In genomic region chr3:78496458-78496857, GRCh38 we compare ENCODE assay signal across 17 cellular contexts.
DNase-seq lines count a peak whose midpoint lies in the region; ATAC-seq and TF ChIP-seq lines count a peak whose summit lies in the region.
"Had no signal": no experiment of that assay in that cellular context is flagged by ENCODE, and none has a peak within 500 bp of the region (broad histone marks: within the 10 kb centered on the region; RNA-seq: fewer than 3 reads in every experiment).

No MANE protein-coding gene starts in this region.

- no peaks in the 10 kb centered on the region for H3F3A ChIP-seq in PC-3 (ENCODE audit: low read length, unreplicated experiment)

- no peak overlapping the region for H3K4me2 ChIP-seq in PC-3 (ENCODE audit: low read length)

- peaks cover 14% of the 10 kb centered on the region for H3K9me3 Mint-ChIP-seq in CD4-positive, alpha-beta T cell

- H3K27me3 ChIP-seq in PC-3 (ENCODE audit: low read length): no peaks in the 10 kb centered on the region
- H3K27me3 ChIP-seq in CD4-positive, alpha-beta T cell (ENCODE audit: control insufficient read depth, insufficient read depth, low read length): no peaks in the 10 kb centered on the region
- H3K27me3 ChIP-seq: adrenal gland, spleen had no signal

- ATAC-seq in Right ventricle myocardium inferior (peak; percentile 38), PC-3 (peak; percentile 29; the same call in 1 of the 2 replicates), GM18517 (IDR thresholded peaks at IDR 0.05; ENCODE audit: unreplicated experiment) (no peak)
- no peak for ATAC-seq in CD4-positive, alpha-beta T cell (ENCODE audit: poor library complexity)
- ATAC-seq: activated CD8-positive, alpha-beta T cell treated with anti-CD3 and anti-CD28 coated beads, Interleukin-2, amount 10 ng/mL, durations not matched to agents 7 days and 5 days had no signal

- H3K36me3 Mint-ChIP-seq in CD4-positive, alpha-beta T cell (ENCODE audit: low read depth): no peaks in the 10 kb centered on the region

- no peak overlapping the region for H3K4me3 Mint-ChIP-seq in CD4-positive, alpha-beta T cell
- H3K4me3 Mint-ChIP-seq: activated CD8-positive, alpha-beta T cell treated with anti-CD3 and anti-CD28 coated beads, Interleukin-2, amount 10 ng/mL, durations not matched to agents 7 days and 5 days had no signal

- no TSS peak for BruUV-seq in PC-3 (replicated peaks; lab: Mats Ljungman, UMichigan)

- no peaks in the 10 kb centered on the region for H3K79me2 ChIP-seq in PC-3 (ENCODE audit: low read length)

- H3K4me3 ChIP-seq in PC-3 (ENCODE audit: low read length): no peak overlapping the region
- H3K4me3 ChIP-seq: adrenal gland, spleen had no signal

- no peaks in the 10 kb centered on the region for H3K4me1 ChIP-seq in PC-3 (ENCODE audit: insufficient read depth, low read length)
- H3K4me1 ChIP-seq: spleen had no signal

- H3K9me2 ChIP-seq in PC-3 (replicated peaks; ENCODE audit: low read length): no peaks in the 10 kb centered on the region

- TF ChIP-seq CTCF in PC-3 (conservative IDR thresholded peaks at IDR 0.05; ENCODE audit: low read depth, low read length): no peak
- no peak for TF ChIP-seq CTCF in CD4-positive, alpha-beta T cell (IDR thresholded peaks at IDR 0.05)

- POLR2A ChIA-PET in PC-3 (lab: Charles Lee; ENCODE audit: unreplicated experiment): no interaction called here
- POLR2A ChIA-PET in CD4-positive, alpha-beta T cell (lab: Charles Lee): no interaction called here

- H3K36me3 ChIP-seq in PC-3 (ENCODE audit: low read depth, low read length): no peaks in the 10 kb centered on the region
- H3K36me3 ChIP-seq: adrenal gland, spleen had no signal

- H4K20me1 ChIP-seq in PC-3 (ENCODE audit: low read length): no peaks in the 10 kb centered on the region

- H3K27me3 Mint-ChIP-seq in CD4-positive, alpha-beta T cell: no peaks in the 10 kb centered on the region

- no peaks in the 10 kb centered on the region for H3K9me3 ChIP-seq in PC-3 (ENCODE audit: low read length)
- H3K9me3 ChIP-seq in CD4-positive, alpha-beta T cell (ENCODE audit: control insufficient read depth, low read length): no peaks in the 10 kb centered on the region
- H3K9me3 ChIP-seq: adrenal gland, spleen had no signal

- no peak overlapping the region for H3K27ac Mint-ChIP-seq in CD4-positive, alpha-beta T cell
- H3K27ac Mint-ChIP-seq: activated CD8-positive, alpha-beta T cell treated with anti-CD3 and anti-CD28 coated beads, Interleukin-2, amount 10 ng/mL, durations not matched to agents 7 days and 5 days had no signal

- no peak for DNase-seq in Right ventricle myocardium inferior (ENCODE audit: missing footprints)
- no peak for DNase-seq in cardiac septum (ENCODE audit: low spot score)
- DNase-seq in NCI-H1105 treated with DMSO at 0.1 percent for 48 hours (lab: John Stamatoyannopoulos, UW): peak; percentile 68
- DNase-seq in PC-3: no peak
- peak; percentile 2 for DNase-seq in putamen (ENCODE audit: low spot score)
- DNase-seq in NCI-H526 treated with DMSO at 0.1 percent for 48 hours (lab: John Stamatoyannopoulos, UW): no peak
- DNase-seq in CD4-positive, alpha-beta T cell: no peak
- DNase-seq: activated CD4-positive, CD25-positive, alpha-beta regulatory T cell treated with anti-CD3 and anti-CD28 coated beads, Interleukin-2, amount 50 U/mL, for 72 hours; activated CD8-positive, alpha-beta T cell treated with anti-CD3 and anti-CD28 coated beads, Interleukin-2, amount 10 ng/mL, durations not matched to agents 7 days and 5 days; activated T-cell treated with anti-CD3 and anti-CD28 coated beads, Interleukin-2, amount 50 U/mL, for 1 hour; kidney glomerular epithelial cell; spleen; stimulated activated CD4-positive, alpha-beta T cell treated with anti-CD3 and anti-CD28 coated beads, Interleukin-4, amount 100 ng/mL, for 1 hour; stimulated activated naive CD4-positive, alpha-beta T cell treated with Interleukin-2 at 50 U/mL for 16 hours had no signal

- H3K9ac ChIP-seq in PC-3 (ENCODE audit: low read length): no peak overlapping the region

- H3K4me1 Mint-ChIP-seq in CD4-positive, alpha-beta T cell (ENCODE audit: low read depth): no peaks in the 10 kb centered on the region

- CTCF ChIA-PET in PC-3 (lab: Charles Lee): no interaction called here
- CTCF ChIA-PET in CD4-positive, alpha-beta T cell (lab: Charles Lee): no interaction called here

- H3K27ac ChIP-seq in PC-3 (ENCODE audit: low read length): no peak overlapping the region
- no peak overlapping the region for H3K27ac ChIP-seq in CD4-positive, alpha-beta T cell (ENCODE audit: low read depth, low read length)
- H3K27ac ChIP-seq: adrenal gland, C4-2B, spleen had no signal

- no peak overlapping the region for H2AFZ ChIP-seq in PC-3 (ENCODE audit: low read length)

- intact Hi-C loops in Right ventricle myocardium inferior (cut with DNase I): no loop called here
- intact Hi-C loops in cardiac septum (cut with DNase I): no loop called here
- intact Hi-C loops in PC-3 (cut with micrococcal nuclease): no loop called here
- intact Hi-C loops in CD4-positive, alpha-beta T cell (cut with DNase I, micrococcal nuclease): no loop called here

Comparison
In these comparisons a context has a peak if more than half of its experiments do, and no peak if none do; other contexts are left out.
1. ATAC-seq: peak in Right ventricle myocardium inferior (single experiment) and PC-3 (single experiment); none in GM18517 (single experiment) and CD4-positive, alpha-beta T cell (single experiment).
2. DNase-seq: peak in NCI-H1105 treated with DMSO at 0.1 percent for 48 hours (single experiment) and putamen (single experiment); none in Right ventricle myocardium inferior (single experiment), cardiac septum (single experiment), PC-3 (single experiment), NCI-H526 treated with DMSO at 0.1 percent for 48 hours (single experiment) and CD4-positive, alpha-beta T cell (0 of 10).